12 cellular contexts compared by ENCODE assay signal in the genomic region with DNA sequence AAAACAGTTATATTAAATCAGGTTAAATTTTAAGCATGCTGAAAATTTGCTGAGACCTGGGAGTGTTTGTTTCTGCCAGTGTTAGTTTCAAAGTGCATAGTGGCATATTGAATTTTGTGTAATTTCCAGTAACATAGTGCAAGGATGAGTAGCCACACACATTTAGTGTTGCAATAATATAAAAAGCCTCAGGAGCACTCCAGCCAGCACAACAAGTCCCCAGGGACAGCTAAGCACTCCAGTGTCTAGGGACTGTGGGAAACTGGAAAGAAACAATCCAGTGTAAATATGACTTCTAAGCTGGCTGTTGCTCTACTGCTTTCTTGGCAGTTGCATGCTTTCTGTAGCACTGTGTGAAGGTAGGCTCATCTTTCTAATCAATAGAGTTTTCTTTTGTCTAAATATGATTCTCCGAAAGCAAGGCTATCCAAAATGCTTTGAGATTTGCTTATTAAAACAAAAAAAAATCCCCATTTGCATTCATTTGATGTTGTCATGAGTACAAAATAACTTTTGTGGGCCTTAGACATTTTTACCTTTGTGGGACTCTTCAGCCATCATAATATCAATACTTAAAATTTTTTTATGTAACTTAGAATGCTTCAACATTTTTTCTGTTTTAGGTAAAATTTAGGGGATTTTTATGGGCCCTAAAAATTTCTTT. TPM values are rescaled to one million over a fixed set of nuclear protein-coding genes. Genes with fewer than 3 reads are reported as not detected.
DNase-seq lines count a peak whose midpoint lies in the region; TF ChIP-seq lines count a peak whose summit lies in the region.
"Had no signal": no experiment of that assay in that cellular context is flagged by ENCODE, and none has a peak within 500 bp of the region (broad histone marks: within the 10 kb centered on the region; RNA-seq: fewer than 3 reads in every experiment).

No MANE protein-coding gene starts in this region.

- no peaks in the 10 kb centered on the region for H3K36me3 Mint-ChIP-seq in endodermal cell (ENCODE audit: low read depth)

- H3K4me1 ChIP-seq in endodermal cell (ENCODE audit: control insufficient read depth, insufficient read depth, low read length) = no peaks in the 10 kb centered on the region

- no peaks in the 10 kb centered on the region for H3K27me3 Mint-ChIP-seq in endodermal cell (ENCODE audit: insufficient read depth)

- H3K27me3 ChIP-seq in endodermal cell (ENCODE audit: control insufficient read depth, insufficient read depth, low read length, poor library complexity, severe bottlenecking) = no peaks in the 10 kb centered on the region

- DNase-seq in NCI-H2081 (lab: John Stamatoyannopoulos, UW) = peak; percentile 2 to 21
- DNase-seq in NCI-H2081 treated with DMSO at 0.1 percent for 48 hours (lab: John Stamatoyannopoulos, UW) = no peak
- DNase-seq in NCI-H345 treated with DMSO at 0.1 percent for 48 hours (lab: John Stamatoyannopoulos, UW; ENCODE audit: unreplicated experiment) = peak; percentile 90
- peak; percentile 92 for DNase-seq in fibroblast of pulmonary artery (ENCODE audit: low read depth)
- DNase-seq in stromal cell of bone marrow (ENCODE audit: low read depth) = peak; percentile 69
- no peak for DNase-seq in stimulated activated CD4-positive, alpha-beta T cell treated with anti-CD3 and anti-CD28 coated beads, Interleukin-4, amount 100 ng/mL, for 24 hours
- DNase-seq in activated CD4-positive, alpha-beta T cell treated with anti-CD3 and anti-CD28 coated beads for 1 hour = no peak
- DNase-seq in endodermal cell = no peak
- DNase-seq: caudate nucleus, occipital lobe had no signal

- no peaks in the 10 kb centered on the region for H3K4me1 Mint-ChIP-seq in endodermal cell

- peaks cover 9% of the 10 kb centered on the region for H3K9me3 Mint-ChIP-seq in endodermal cell

- no peak overlapping the region for H3K9ac ChIP-seq in endodermal cell (ENCODE audit: extremely low read depth, low read length, poor library complexity, severe bottlenecking)

- H3K27ac ChIP-seq in endodermal cell (ENCODE audit: low read depth, low read length) = no peak overlapping the region
- H3K27ac ChIP-seq: HL-60 had no signal

- H3K4me3 Mint-ChIP-seq in endodermal cell = no peak overlapping the region

- TF ChIP-seq CTCF in fibroblast of pulmonary artery (IDR thresholded peaks at IDR 0.05; ENCODE audit: low read length, missing control alignments) (no peak), endodermal cell (conservative IDR thresholded peaks at IDR 0.05) (no peak)

- no peaks in the 10 kb centered on the region for H3K9me3 ChIP-seq in endodermal cell (ENCODE audit: control insufficient read depth, low read length)

- H3K4me3 ChIP-seq in fibroblast of pulmonary artery (replicated peaks; ENCODE audit: low read depth, low read length) (no peak overlapping the region), endodermal cell (ENCODE audit: low read length) (no peak overlapping the region)

- no peak overlapping the region for H3K27ac Mint-ChIP-seq in endodermal cell

- no peaks in the 10 kb centered on the region for H3K36me3 ChIP-seq in endodermal cell (ENCODE audit: control insufficient read depth, insufficient read depth, low read length)

- 100% methylated on average over 1 of the region's 1 CpG; no CpG with 5 or more reads in 1 of the 2 experiments for WGBS in endodermal cell (ENCODE audit: insufficient coverage in 1 of 2, insufficient read length in 1 of 2), 2 experiments

RNA-seq across cellular contexts. Expression of a gene that starts 24.2 kb away (rescaled TPM):
- total RNA-seq in endodermal cell = 1 to 10 TPM in 1 of 2 donors, under 1 TPM in 1; 0.44 to 1.5 TPM
- 0.78 TPM for polyA plus RNA-seq in endodermal cell (2013, experiment 1 of 2)
- 0.58 TPM for polyA plus RNA-seq in endodermal cell (2013, experiment 2 of 2)
- total RNA-seq: activated CD8-positive, alpha-beta memory T cell treated with anti-CD3 and anti-CD28 coated beads for 36 hours had no signal

RNA-seq across cellular contexts. Expression of a gene that starts 34.7 kb away (rescaled TPM):
- 10 to 100 TPM; 10.4 to 11.5 TPM for total RNA-seq in endodermal cell
- 11.6 TPM for polyA plus RNA-seq in endodermal cell (2013, experiment 1 of 2)
- polyA plus RNA-seq in endodermal cell (2013, experiment 2 of 2) = 13.1 TPM

Comparison
In these comparisons a context has a peak if more than half of its experiments do, and no peak if none do; other contexts are left out.
1. DNase-seq: peak in NCI-H2081 (2 of 2), NCI-H345 treated with DMSO at 0.1 percent for 48 hours (single experiment), fibroblast of pulmonary artery (single experiment) and stromal cell of bone marrow (single experiment); none in NCI-H2081 treated with DMSO at 0.1 percent for 48 hours (single experiment), stimulated activated CD4-positive, alpha-beta T cell treated with anti-CD3 and anti-CD28 coated beads, Interleukin-4, amount 100 ng/mL, for 24 hours (single experiment), activated CD4-positive, alpha-beta T cell treated with anti-CD3 and anti-CD28 coated beads for 1 hour (single experiment) and endodermal cell (single experiment).